In the genomic region with DNA sequence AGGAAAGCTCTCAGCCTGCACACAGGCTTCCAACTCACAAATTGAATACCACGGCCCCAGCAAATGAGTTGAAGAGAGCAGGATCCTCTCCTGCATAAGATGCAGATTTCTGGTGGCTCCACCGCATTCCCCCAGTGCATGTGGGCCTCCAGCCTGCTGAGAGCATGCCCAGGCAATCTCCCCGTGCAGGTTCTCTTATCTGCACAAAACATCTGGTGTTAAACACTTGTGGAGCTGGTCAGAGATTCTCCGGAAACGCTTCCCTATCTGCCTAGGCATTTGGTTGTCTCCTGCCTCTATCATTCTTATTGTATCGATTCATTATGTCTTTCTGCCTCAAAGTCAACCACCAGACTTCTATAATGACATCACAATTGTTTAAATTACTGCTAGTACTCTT, we compare ENCODE assay signal across 20 cellular contexts.
DNase-seq lines count a peak whose midpoint lies in the region; TF ChIP-seq lines count a peak whose summit lies in the region.
"Had no signal": no experiment of that assay in that cellular context is flagged by ENCODE, and none has a peak within 500 bp of the region (broad histone marks: within the 10 kb centered on the region; RNA-seq: fewer than 3 reads in every experiment).

No MANE protein-coding gene starts in this region.

- H3K27me3 ChIP-seq in SK-N-SH (ENCODE audit: insufficient read depth) (no peaks in the 10 kb centered on the region), trophoblast cell (ENCODE audit: insufficient read depth, low read length) (no peaks in the 10 kb centered on the region)
- H3K27me3 ChIP-seq: uterus had no signal

- H2BK5ac ChIP-seq in trophoblast cell (ENCODE audit: low read depth, low read length, poor library complexity): no peak overlapping the region

- peak overlapping the region; percentile 96 for H2BK120ac ChIP-seq in trophoblast cell (ENCODE audit: insufficient read depth, low read length, poor library complexity)

- no peaks in the 10 kb centered on the region for H3F3A ChIP-seq in SK-N-SH (replicated peaks; ENCODE audit: insufficient read depth)

- H3K9me2 ChIP-seq in SK-N-SH: no peaks in the 10 kb centered on the region

- H3K9me3 ChIP-seq in SK-N-SH: no peaks in the 10 kb centered on the region
- no peaks in the 10 kb centered on the region for H3K9me3 ChIP-seq in trophoblast cell (ENCODE audit: insufficient read depth, low read depth, low read length)
- H3K9me3 ChIP-seq: uterus had no signal

- no peak overlapping the region for H4K8ac ChIP-seq in trophoblast cell (ENCODE audit: low read depth, low read length)

- WGBS in SK-N-SH (ENCODE audit: low lambda C conversion rate): 13% methylated on average over 6 of the region's 6 CpGs
- no CpG with 5 or more reads among the region's 6 CpGs for WGBS in trophoblast cell (ENCODE audit: extremely low coverage, insufficient coverage, insufficient read length)

- H2AFZ ChIP-seq in SK-N-SH (ENCODE audit: low read depth) (peak overlapping the region; percentile 77; the same call in 1 of the 2 replicates), trophoblast cell (ENCODE audit: insufficient read depth, low read length, poor library complexity) (no peak overlapping the region)

- H4K12ac ChIP-seq in trophoblast cell (ENCODE audit: low read depth, low read length): no peak overlapping the region

- H3K4me2 ChIP-seq in SK-N-SH (peak overlapping the region; percentile 20; the same call in 1 of the 2 replicates), trophoblast cell (ENCODE audit: low read length) (peak overlapping the region; percentile 36)

- no peak overlapping the region for H3K4ac ChIP-seq in trophoblast cell (ENCODE audit: low read depth, low read length)

- POLR2A ChIA-PET in SK-N-SH (lab: Yijun Ruan, JAX): no interaction called here

- TF ChIP-seq RAD21 in SK-N-SH (IDR thresholded peaks at IDR 0.05; ENCODE audit: low read length): no peak

- H2BK12ac ChIP-seq in trophoblast cell (ENCODE audit: low read length): no peak overlapping the region

- H3K4me3 ChIP-seq in SK-N-SH (ENCODE audit: low read depth in 2 of 2, low read length in 1 of 2): 0 out of 4 replicates have a peak overlapping the region, but pooled peaks of 1 of the 2 experiments have one; percentile 4
- no peak overlapping the region for H3K4me3 ChIP-seq in trophoblast cell (ENCODE audit: low read depth, low read length)
- H3K4me3 ChIP-seq: uterus had no signal

- H3K79me2 ChIP-seq in SK-N-SH (ENCODE audit: insufficient read depth) (no peaks in the 10 kb centered on the region), trophoblast cell (ENCODE audit: control insufficient read depth, insufficient read depth, low read length, poor library complexity) (peaks cover 3% of the 10 kb centered on the region)

- H3K4me1 ChIP-seq in SK-N-SH (ENCODE audit: control insufficient read depth in 1 of 2, insufficient read depth in 2 of 2, low read depth in 1 of 2, low read length in 1 of 2) (peaks cover 0 to 8% of the 10 kb centered on the region in 2 experiments; a peak in 2 of 4 replicates), trophoblast cell (ENCODE audit: control insufficient read depth in 1 of 2, insufficient read depth in 2 of 2, low read length in 2 of 2) (peaks cover 11 to 13% of the 10 kb centered on the region in 2 experiments)
- H3K4me1 ChIP-seq: uterus had no signal

- no peak for TF ChIP-seq CTCF in SK-N-SH (IDR thresholded peaks at IDR 0.05)

- CTCF ChIA-PET in SK-N-SH (lab: Yijun Ruan, JAX): interaction anchor here (1.1 kb wide), 1 partner anchor 80 kb away, joined by 3 read pairs; no protein-coding TSS in a partner anchor

- peak; percentile 4 for DNase-seq in NCI-H146 (lab: John Stamatoyannopoulos, UW)
- DNase-seq in NCI-H146 treated with DMSO at 0.1 percent for 48 hours (lab: John Stamatoyannopoulos, UW; ENCODE audit: unreplicated experiment): no peak
- DNase-seq in SK-N-SH: peak; percentile 8
- peak; percentile 86 to 94 for DNase-seq in erythroblast (lab: John Stamatoyannopoulos, UW)
- peak; percentile 93 to 96 for DNase-seq in trophoblast cell
- DNase-seq in NAMALWA (ENCODE audit: low spot score): no peak
- no peak for DNase-seq in GF-D8 (lab: John Stamatoyannopoulos, UW)
- DNase-seq in stimulated activated CD4-positive, alpha-beta T cell treated with anti-CD3 and anti-CD28 coated beads, Interleukin-12 subunit alpha, Interleukin-12 subunit beta, amount 100 ng/mL, for 4 hours: no peak
- DNase-seq: C1 segment of cervical spinal cord; caudate nucleus; DMS79 treated with DMSO at 0.1 percent for 48 hours; effector memory CD8-positive, alpha-beta T cell; Kasumi-1; naive B cell; NCI-H187; NCI-H524 treated with DMSO at 0.1 percent for 48 hours; stimulated activated CD4-positive, alpha-beta T cell treated with anti-CD3 and anti-CD28 coated beads, Interleukin-15, amount 100 ng/mL, for 24 hours; stimulated activated naive CD8-positive, alpha-beta T cell treated with anti-CD3 and anti-CD28 coated beads, Interleukin-15, amount 100 ng/mL, for 72 hours; uterus; WERI-Rb-1 had no signal

- no peak overlapping the region for H3K23ac ChIP-seq in trophoblast cell (ENCODE audit: low read length)

- no peak overlapping the region for H3K9ac ChIP-seq in SK-N-SH
- no peak overlapping the region for H3K9ac ChIP-seq in trophoblast cell (ENCODE audit: low read length)

- H3K18ac ChIP-seq in trophoblast cell (ENCODE audit: low read length): no peak overlapping the region

- H3K14ac ChIP-seq in trophoblast cell (ENCODE audit: low read length): no peak overlapping the region

- no peaks in the 10 kb centered on the region for H3K36me3 ChIP-seq in SK-N-SH (replicated peaks in 1 of 2; ENCODE audit: control insufficient read depth in 1 of 2, insufficient read depth in 2 of 2, low read length in 1 of 2)
- H3K36me3 ChIP-seq in trophoblast cell (ENCODE audit: control insufficient read depth in 1 of 2, insufficient read depth in 2 of 2, low read length in 2 of 2): no peaks in the 10 kb centered on the region
- H3K36me3 ChIP-seq: uterus, WERI-Rb-1 had no signal

- H3K79me1 ChIP-seq in trophoblast cell (ENCODE audit: low read length): peaks cover 12% of the 10 kb centered on the region

- H4K91ac ChIP-seq in trophoblast cell (ENCODE audit: low read depth, low read length): no peak overlapping the region

- TF ChIP-seq EP300 in SK-N-SH (IDR thresholded peaks at IDR 0.05; ENCODE audit: borderline replicate concordance in 1 of 2, low read depth in 1 of 2, low read length in 1 of 2): no peak

- no peak for TF ChIP-seq POLR2A in erythroblast (IDR thresholded peaks at IDR 0.05; ENCODE audit: low read length)

- H4K20me1 ChIP-seq in SK-N-SH (ENCODE audit: insufficient read depth): no peaks in the 10 kb centered on the region

- no peak overlapping the region for H2AK5ac ChIP-seq in trophoblast cell (ENCODE audit: low read length)

- H3K27ac ChIP-seq in SK-N-SH (ENCODE audit: low read depth in 2 of 2, low read length in 1 of 2) (peak overlapping the region in 1 of 2 experiments; percentile 72; a peak in 2 of 4 replicates), trophoblast cell (ENCODE audit: low read depth, low read length) (peak overlapping the region; percentile 82)
- H3K27ac ChIP-seq: uterus, WERI-Rb-1 had no signal

TF ChIP-seq in SK-N-SH, 30 proteins besides CTCF, POLR2A, EP300 and RAD21:
- TF ChIP-seq TCF12 (IDR thresholded peaks at IDR 0.05) (peak; percentile 18; the same call in 1 of the 2 replicates), TEAD4 (IDR thresholded peaks at IDR 0.05; ENCODE audit: borderline replicate concordance, insufficient read depth) (no peak), POLR2AphosphoS5 (IDR thresholded peaks at IDR 0.05; ENCODE audit: low read depth, low read length) (no peak), RCOR1 (IDR thresholded peaks at IDR 0.05; ENCODE audit: low read length) (no peak)
- TF ChIP-seq, protein P1, sequence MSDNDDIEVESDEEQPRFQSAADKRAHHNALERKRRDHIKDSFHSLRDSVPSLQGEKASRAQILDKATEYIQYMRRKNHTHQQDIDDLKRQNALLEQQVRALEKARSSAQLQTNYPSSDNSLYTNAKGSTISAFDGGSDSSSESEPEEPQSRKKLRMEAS (IDR thresholded peaks at IDR 0.05; ENCODE audit: low read depth): peak; percentile 35; the same call in 1 of the 2 replicates
- TF ChIP-seq, protein P2, sequence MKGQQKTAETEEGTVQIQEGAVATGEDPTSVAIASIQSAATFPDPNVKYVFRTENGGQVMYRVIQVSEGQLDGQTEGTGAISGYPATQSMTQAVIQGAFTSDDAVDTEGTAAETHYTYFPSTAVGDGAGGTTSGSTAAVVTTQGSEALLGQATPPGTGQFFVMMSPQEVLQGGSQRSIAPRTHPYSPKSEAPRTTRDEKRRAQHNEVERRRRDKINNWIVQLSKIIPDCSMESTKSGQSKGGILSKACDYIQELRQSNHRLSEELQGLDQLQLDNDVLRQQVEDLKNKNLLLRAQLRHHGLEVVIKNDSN (IDR thresholded peaks at IDR 0.05; ENCODE audit: borderline replicate concordance, low read depth): no peak

Comparison
In these comparisons a context has a peak if more than half of its experiments do, and no peak if none do; other contexts are left out.
1. DNase-seq: peak in NCI-H146 (single experiment), SK-N-SH (single experiment), erythroblast (2 of 2) and trophoblast cell (2 of 2); none in NCI-H146 treated with DMSO at 0.1 percent for 48 hours (single experiment), NAMALWA (single experiment), GF-D8 (single experiment) and stimulated activated CD4-positive, alpha-beta T cell treated with anti-CD3 and anti-CD28 coated beads, Interleukin-12 subunit alpha, Interleukin-12 subunit beta, amount 100 ng/mL, for 4 hours (single experiment).